Comparison of ENCODE assay signal across 1 cellular context in genomic region chr3:9397911-9398714, GRCh38.
TF ChIP-seq lines count a peak whose summit lies in the region.

No MANE protein-coding gene starts in this region.

TF ChIP-seq in K562, 482 proteins besides CTCF, POLR2A, EP300 and RAD21 (continued from another document and continues in another):
- peak; percentile 7 to 16; a peak in 1 of 4 replicates for TF ChIP-seq MLX (CRISPR knock-in tag; conservative IDR thresholded peaks at IDR 0.05)
- TF ChIP-seq MYC (IDR thresholded peaks at IDR 0.05; ENCODE audit: low read depth, low read length), result peak; percentile 51; the same call in 1 of the 2 replicates
- TF ChIP-seq MYC (CRISPR knock-in tag; IDR thresholded peaks at IDR 0.05; ENCODE audit: borderline replicate concordance, low read depth), result no peak
- no peak for TF ChIP-seq ATF1 (CRISPR knock-in tag; IDR thresholded peaks at IDR 0.05)
- peak; percentile 22; the same call in 1 of the 2 replicates for TF ChIP-seq ATF1 (tag; IDR thresholded peaks at IDR 0.05)
- no peak for TF ChIP-seq ZNF444 (CRISPR knock-in tag; IDR thresholded peaks at IDR 0.05)
- no peak for TF ChIP-seq NFXL1 (CRISPR knock-in tag; IDR thresholded peaks at IDR 0.05)
- TF ChIP-seq ZC3H4 (CRISPR knock-in tag; IDR thresholded peaks at IDR 0.05; ENCODE audit: borderline replicate concordance), result peak; percentile 69; the same call in 1 of the 2 replicates
- no peak for TF ChIP-seq REST (CRISPR knock-in tag; IDR thresholded peaks at IDR 0.05; ENCODE audit: low read depth)
- no peak; the same call in 1 of the 2 replicates for TF ChIP-seq ZEB2 (IDR thresholded peaks at IDR 0.05)
- TF ChIP-seq IFI16 (CRISPR knock-in tag; IDR thresholded peaks at IDR 0.05), result 0 out of 2 replicates have a peak, but pooled peaks have one; percentile 49
- TF ChIP-seq AFF1 (IDR thresholded peaks at IDR 0.05; ENCODE audit: low read depth in 1 of 2, partially characterized antibody in 2 of 2), result peak in 1 of 2 experiments; percentile 37
- TF ChIP-seq TEAD1 (CRISPR knock-in tag; IDR thresholded peaks at IDR 0.05), result peak in 1 of 2 experiments; percentile 49; a peak in 3 of 4 replicates
- TF ChIP-seq ZFP30 (CRISPR knock-in tag; IDR thresholded peaks at IDR 0.05; ENCODE audit: borderline replicate concordance), result no peak
- 0 out of 2 replicates have a peak, but pooled peaks have one; percentile 16 for TF ChIP-seq LEF1 (IDR thresholded peaks at IDR 0.05)
- 0 out of 2 replicates have a peak, but pooled peaks have one; percentile 77 for TF ChIP-seq STAT6 (CRISPR knock-in tag; IDR thresholded peaks at IDR 0.05)
- 0 out of 2 replicates have a peak, but pooled peaks have one; percentile 4 for TF ChIP-seq ETS1 (conservative IDR thresholded peaks at IDR 0.05; ENCODE audit: control insufficient read depth, low read depth, low read length)
- TF ChIP-seq CXXC5 (CRISPR knock-in tag; IDR thresholded peaks at IDR 0.05), result peak; percentile 16
- TF ChIP-seq HDGF (IDR thresholded peaks at IDR 0.05), result peak; percentile 86; the same call in 1 of the 2 replicates
- peak; percentile 48 to 93 for TF ChIP-seq MLLT1 (IDR thresholded peaks at IDR 0.05)
- 0 out of 2 replicates have a peak, but pooled peaks have one; percentile 24 for TF ChIP-seq CEBPG (CRISPR knock-in tag; IDR thresholded peaks at IDR 0.05)
- no peak for TF ChIP-seq CEBPG (tag; conservative IDR thresholded peaks at IDR 0.05 in 1 of 2, IDR thresholded peaks at IDR 0.05 in 1 of 2)
- 0 out of 2 replicates have a peak, but pooled peaks have one; percentile 39 for TF ChIP-seq TCF15 (CRISPR knock-in tag; IDR thresholded peaks at IDR 0.05)
- peak; percentile 49 for TF ChIP-seq L3MBTL2 (IDR thresholded peaks at IDR 0.05)
- TF ChIP-seq ZNF592 (IDR thresholded peaks at IDR 0.05), result 0 out of 2 replicates have a peak, but pooled peaks have one; percentile 23
- TF ChIP-seq TCF7 (IDR thresholded peaks at IDR 0.05; ENCODE audit: borderline replicate concordance), result no peak; the same call in 1 of the 2 replicates
- peak; percentile 72; the same call in 1 of the 2 replicates for TF ChIP-seq ZNF232 (CRISPR knock-in tag; IDR thresholded peaks at IDR 0.05)
- TF ChIP-seq NR4A1 (CRISPR knock-in tag; IDR thresholded peaks at IDR 0.05), result peak; percentile 68
- TF ChIP-seq NR4A1 (tag; IDR thresholded peaks at IDR 0.05), result no peak; the same call in 1 of the 2 replicates
- TF ChIP-seq ZNF184 (CRISPR knock-in tag; IDR thresholded peaks at IDR 0.05), result no peak
- 0 out of 2 replicates have a peak, but pooled peaks have one; percentile 8 for TF ChIP-seq FOXO4 (CRISPR knock-in tag; IDR thresholded peaks at IDR 0.05)
- TF ChIP-seq SP1 (CRISPR knock-in tag; IDR thresholded peaks at IDR 0.05), result peak; percentile 73; the same call in 1 of the 2 replicates
- TF ChIP-seq KDM1A (IDR thresholded peaks at IDR 0.05), result no peak
- peak; percentile 45; the same call in 1 of the 2 replicates for TF ChIP-seq ARID2 (IDR thresholded peaks at IDR 0.05)
- peak; percentile 54; the same call in 1 of the 2 replicates for TF ChIP-seq CHD2 (IDR thresholded peaks at IDR 0.05; ENCODE audit: low read depth, low read length)
